Comparison of ENCODE assay signal across 20 cellular contexts in the genomic region with DNA sequence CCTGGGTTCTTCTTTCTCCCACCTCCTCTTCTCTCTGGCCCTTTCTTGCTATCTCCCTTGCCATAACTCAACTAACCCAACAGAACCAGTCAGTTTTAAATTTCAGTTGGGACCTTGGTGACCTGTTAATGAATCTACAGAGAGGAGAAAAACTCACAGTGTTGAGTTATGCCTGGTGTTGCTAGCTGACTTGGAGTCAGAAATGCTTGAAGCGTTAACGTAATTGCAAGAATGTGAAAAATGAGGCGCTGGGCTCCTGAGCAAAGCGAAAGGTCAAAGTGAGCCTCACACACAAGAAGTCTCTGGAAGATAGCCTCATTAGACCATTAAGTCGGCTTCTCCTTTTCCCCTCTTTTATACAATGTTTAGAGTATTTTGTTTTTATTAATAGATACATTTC. TPM values are rescaled to one million over a fixed set of nuclear protein-coding genes. Genes with fewer than 3 reads are reported as not detected.
DNase-seq lines count a peak whose midpoint lies in the region; ATAC-seq and TF ChIP-seq lines count a peak whose summit lies in the region.
"Had no signal": no experiment of that assay in that cellular context is flagged by ENCODE, and none has a peak within 500 bp of the region (broad histone marks: within the 10 kb centered on the region; RNA-seq: fewer than 3 reads in every experiment).

No MANE protein-coding gene starts in this region.

- TF ChIP-seq POLR2A in heart left ventricle (IDR thresholded peaks at IDR 0.05) (no peak), uterus (IDR thresholded peaks at IDR 0.05) (no peak)

- H3K9me3 ChIP-seq in heart left ventricle (no peaks in the 10 kb centered on the region), uterus (no peaks in the 10 kb centered on the region)
- H3K9me3 ChIP-seq: right lobe of liver had no signal

- H3K4me1 ChIP-seq in heart left ventricle = peaks cover 0 to 73% (median 40%) of the 10 kb centered on the region in 12 donors
- peaks cover 0 to 26% of the 10 kb centered on the region in 2 donors for H3K4me1 ChIP-seq in uterus

- H3K4me3 ChIP-seq in heart left ventricle (no peak overlapping the region), uterus (no peak overlapping the region)
- H3K4me3 ChIP-seq: right lobe of liver had no signal

- H3K36me3 ChIP-seq in heart left ventricle (peaks cover 0 to 45% (median 6%) of the 10 kb centered on the region in 9 donors), uterus (no peaks in the 10 kb centered on the region)

- peak overlapping the region in 10 of 12 donors; percentile 17 to 69 (median 42) for H3K27ac ChIP-seq in heart left ventricle
- peak overlapping the region; percentile 59 to 73 for H3K27ac ChIP-seq in uterus
- H3K27ac ChIP-seq: right lobe of liver had no signal

- DNase-seq in heart left ventricle (no peak), uterus (no peak), SIG-M5 (lab: John Stamatoyannopoulos, UW) (no peak), midbrain (lab: John Stamatoyannopoulos, UW) (no peak)
- DNase-seq: activated CD4-positive, CD25-positive, alpha-beta regulatory T cell treated with anti-CD3 and anti-CD28 coated beads, Interleukin-2, amount 50 U/mL, for 72 hours; AML-193; DND-41; effector CD4-positive, alpha-beta T cell; HFFc6; islet precursor cell; KBM-7; NCI-H1930; NCI-H446; right lobe of liver; T1000 had no signal

- ATAC-seq in heart left ventricle = peak in 2 of 4 donors; percentile 29 to 43
- ATAC-seq in HG03135 (IDR thresholded peaks at IDR 0.05; ENCODE audit: unreplicated experiment) = no peak
- ATAC-seq: right lobe of liver; stimulated activated memory B cell treated with anti-CD40 and anti-IgM and Interleukin-4, amounts not matched to agents 10 μg/mL and 1 μg/mL and 100 μg/mL, for 72 hours had no signal

- TF ChIP-seq CTCF in brain (conservative IDR thresholded peaks at IDR 0.05) (no peak), heart left ventricle (IDR thresholded peaks at IDR 0.05) (no peak), nephron (IDR thresholded peaks at IDR 0.05; ENCODE audit: unreplicated experiment in 3 of 3) (no peak), uterus (IDR thresholded peaks at IDR 0.05) (no peak)

- peaks cover 54% of the 10 kb centered on the region for H3K36me3 Mint-ChIP-seq in brain
- H3K36me3 Mint-ChIP-seq in nephron (ENCODE audit: low read depth) = peaks cover 89% of the 10 kb centered on the region
- H3K36me3 Mint-ChIP-seq: stimulated activated memory B cell treated with anti-CD40 and anti-IgM and Interleukin-4, amounts not matched to agents 10 μg/mL and 1 μg/mL and 100 μg/mL, for 72 hours had no signal

- H3K4me1 Mint-ChIP-seq in brain (peaks cover 99% of the 10 kb centered on the region), nephron (peaks cover 61% of the 10 kb centered on the region)
- H3K4me1 Mint-ChIP-seq: central memory CD8-positive, alpha-beta T cell; stimulated activated memory B cell treated with anti-CD40 and anti-IgM and Interleukin-4, amounts not matched to agents 10 μg/mL and 1 μg/mL and 100 μg/mL, for 72 hours had no signal

- H3K27ac Mint-ChIP-seq in brain (peak overlapping the region in 3 of 5 experiments; percentile 38 to 78 (median 75)), nephron (peak overlapping the region; percentile 81 to 85 (median 84))
- H3K27ac Mint-ChIP-seq: HFFc6; stimulated activated memory B cell treated with anti-CD40 and anti-IgM and Interleukin-4, amounts not matched to agents 10 μg/mL and 1 μg/mL and 100 μg/mL, for 72 hours had no signal

- H3K27me3 Mint-ChIP-seq in brain (no peaks in the 10 kb centered on the region), nephron (ENCODE audit: low read depth) (no peaks in the 10 kb centered on the region)

- WGBS in heart left ventricle, 4 donors = 35 to 56% (median 51%) methylated on average over 5 of the region's 5 CpGs

- peak overlapping the region in 3 of 5 experiments; percentile 3 to 55 (median 51) for H3K4me3 Mint-ChIP-seq in brain
- peak overlapping the region; percentile 4 to 28 (median 11) for H3K4me3 Mint-ChIP-seq in nephron
- H3K4me3 Mint-ChIP-seq: central memory CD8-positive, alpha-beta T cell; HFFc6; stimulated activated memory B cell treated with anti-CD40 and anti-IgM and Interleukin-4, amounts not matched to agents 10 μg/mL and 1 μg/mL and 100 μg/mL, for 72 hours had no signal

- no peaks in the 10 kb centered on the region for H3K27me3 ChIP-seq in heart left ventricle
- no peaks in the 10 kb centered on the region for H3K27me3 ChIP-seq in uterus
- H3K27me3 ChIP-seq: right lobe of liver had no signal

- H3K9me3 Mint-ChIP-seq in brain (no peaks in the 10 kb centered on the region), nephron (no peaks in the 10 kb centered on the region)
- H3K9me3 Mint-ChIP-seq: HFFc6; stimulated activated memory B cell treated with anti-CD40 and anti-IgM and Interleukin-4, amounts not matched to agents 10 μg/mL and 1 μg/mL and 100 μg/mL, for 72 hours had no signal

- intact Hi-C loops in heart left ventricle (cut with DNase I) (no loop called here), uterus (cut with DNase I; ENCODE audit: low total_unique reads) (no loop called here)

RNA-seq across cellular contexts. Expression of gene MEIS2, which starts 18.4 kb away (rescaled TPM):
- polyA plus RNA-seq in brain (ENCODE audit: insufficient read depth, low read depth, low replicate concordance) (7.0 TPM), heart left ventricle (10 to 100 TPM; 13.2 to 89.7 TPM)
- total RNA-seq in heart left ventricle (10 to 100 TPM; 38.3 to 56.2 (median 49.7) TPM), uterus (100 to 1,000 TPM in 2 of 4 donors, 10 to 100 TPM in 2; 84.0 to 184 (median 112) TPM)
